ENCODE assay signal across 2 cellular contexts in the genomic region with DNA sequence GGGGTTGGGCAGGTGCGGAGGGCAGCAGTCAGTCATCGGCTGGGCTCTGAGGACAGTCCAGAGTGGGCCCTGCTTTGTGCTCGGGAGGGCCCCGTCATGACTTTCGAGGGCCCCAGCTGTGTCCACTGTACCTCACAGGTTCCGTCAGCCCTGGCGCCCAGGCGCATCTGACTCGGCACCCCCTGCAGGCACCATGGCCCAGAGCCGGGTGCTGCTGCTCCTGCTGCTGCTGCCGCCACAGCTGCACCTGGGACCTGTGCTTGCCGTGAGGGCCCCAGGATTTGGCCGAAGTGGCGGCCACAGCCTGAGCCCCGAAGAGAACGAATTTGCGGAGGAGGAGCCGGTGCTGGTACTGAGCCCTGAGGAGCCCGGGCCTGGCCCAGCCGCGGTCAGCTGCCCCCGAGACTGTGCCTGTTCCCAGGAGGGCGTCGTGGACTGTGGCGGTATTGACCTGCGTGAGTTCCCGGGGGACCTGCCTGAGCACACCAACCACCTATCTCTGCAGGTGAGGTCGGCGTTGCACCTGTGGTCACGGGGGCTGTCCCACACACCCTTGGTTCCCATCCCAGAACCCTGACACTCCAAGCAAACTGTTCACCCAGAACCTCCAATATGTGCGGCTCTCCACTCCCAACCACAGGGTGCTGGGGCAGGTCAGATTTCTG.
TF ChIP-seq lines count a peak whose summit lies in the region.

No MANE protein-coding gene starts in this region.

TF ChIP-seq in SK-N-SH, 30 proteins besides CTCF, POLR2A, EP300 and RAD21:
- TF ChIP-seq NFIC (IDR thresholded peaks at IDR 0.05; ENCODE audit: borderline replicate concordance): no peak
- no peak for TF ChIP-seq FOXJ3 (CRISPR knock-in tag; IDR thresholded peaks at IDR 0.05)
- TF ChIP-seq ELF1 (IDR thresholded peaks at IDR 0.05): no peak

TF ChIP-seq in SK-N-SH treated with all-trans-retinoic acid at 6 μM for 48 hours, 23 proteins besides CTCF, POLR2A, EP300 and RAD21:
- TF ChIP-seq ZFP3 (CRISPR knock-in tag; IDR thresholded peaks at IDR 0.05) (no peak), SNAI2 (CRISPR knock-in tag; IDR thresholded peaks at IDR 0.05) (no peak), ZNF70 (CRISPR knock-in tag; IDR thresholded peaks at IDR 0.05) (no peak), GLIS3 (CRISPR knock-in tag; IDR thresholded peaks at IDR 0.05) (no peak), OSR1 (CRISPR knock-in tag; IDR thresholded peaks at IDR 0.05) (no peak), ZNF8 (CRISPR knock-in tag; IDR thresholded peaks at IDR 0.05) (no peak), ZFP30 (CRISPR knock-in tag; IDR thresholded peaks at IDR 0.05) (no peak), TOX (CRISPR knock-in tag; IDR thresholded peaks at IDR 0.05; ENCODE audit: borderline replicate concordance) (no peak), CSDC2 (CRISPR knock-in tag; IDR thresholded peaks at IDR 0.05) (no peak), BACH2 (CRISPR knock-in tag; IDR thresholded peaks at IDR 0.05; ENCODE audit: borderline replicate concordance) (no peak), ZC3H10 (CRISPR knock-in tag; IDR thresholded peaks at IDR 0.05) (no peak), RARB (CRISPR knock-in tag; IDR thresholded peaks at IDR 0.05) (no peak)
- TF ChIP-seq, protein P1, sequence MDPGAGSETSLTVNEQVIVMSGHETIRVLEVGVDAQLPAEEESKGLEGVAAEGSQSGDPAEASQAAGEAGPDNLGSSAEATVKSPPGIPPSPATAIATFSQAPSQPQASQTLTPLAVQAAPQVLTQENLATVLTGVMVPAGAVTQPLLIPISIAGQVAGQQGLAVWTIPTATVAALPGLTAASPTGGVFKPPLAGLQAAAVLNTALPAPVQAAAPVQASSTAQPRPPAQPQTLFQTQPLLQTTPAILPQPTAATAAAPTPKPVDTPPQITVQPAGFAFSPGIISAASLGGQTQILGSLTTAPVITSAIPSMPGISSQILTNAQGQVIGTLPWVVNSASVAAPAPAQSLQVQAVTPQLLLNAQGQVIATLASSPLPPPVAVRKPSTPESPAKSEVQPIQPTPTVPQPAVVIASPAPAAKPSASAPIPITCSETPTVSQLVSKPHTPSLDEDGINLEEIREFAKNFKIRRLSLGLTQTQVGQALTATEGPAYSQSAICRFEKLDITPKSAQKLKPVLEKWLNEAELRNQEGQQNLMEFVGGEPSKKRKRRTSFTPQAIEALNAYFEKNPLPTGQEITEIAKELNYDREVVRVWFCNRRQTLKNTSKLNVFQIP (CRISPR knock-in tag; IDR thresholded peaks at IDR 0.05; ENCODE audit: borderline replicate concordance, low read depth): no peak
- TF ChIP-seq, protein P2, sequence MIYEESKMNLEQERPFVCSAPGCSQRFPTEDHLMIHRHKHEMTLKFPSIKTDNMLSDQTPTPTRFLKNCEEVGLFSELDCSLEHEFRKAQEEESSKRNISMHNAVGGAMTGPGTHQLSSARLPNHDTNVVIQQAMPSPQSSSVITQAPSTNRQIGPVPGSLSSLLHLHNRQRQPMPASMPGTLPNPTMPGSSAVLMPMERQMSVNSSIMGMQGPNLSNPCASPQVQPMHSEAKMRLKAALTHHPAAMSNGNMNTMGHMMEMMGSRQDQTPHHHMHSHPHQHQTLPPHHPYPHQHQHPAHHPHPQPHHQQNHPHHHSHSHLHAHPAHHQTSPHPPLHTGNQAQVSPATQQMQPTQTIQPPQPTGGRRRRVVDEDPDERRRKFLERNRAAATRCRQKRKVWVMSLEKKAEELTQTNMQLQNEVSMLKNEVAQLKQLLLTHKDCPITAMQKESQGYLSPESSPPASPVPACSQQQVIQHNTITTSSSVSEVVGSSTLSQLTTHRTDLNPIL (CRISPR knock-in tag; IDR thresholded peaks at IDR 0.05; ENCODE audit: low read depth): no peak
- TF ChIP-seq, protein P3, sequence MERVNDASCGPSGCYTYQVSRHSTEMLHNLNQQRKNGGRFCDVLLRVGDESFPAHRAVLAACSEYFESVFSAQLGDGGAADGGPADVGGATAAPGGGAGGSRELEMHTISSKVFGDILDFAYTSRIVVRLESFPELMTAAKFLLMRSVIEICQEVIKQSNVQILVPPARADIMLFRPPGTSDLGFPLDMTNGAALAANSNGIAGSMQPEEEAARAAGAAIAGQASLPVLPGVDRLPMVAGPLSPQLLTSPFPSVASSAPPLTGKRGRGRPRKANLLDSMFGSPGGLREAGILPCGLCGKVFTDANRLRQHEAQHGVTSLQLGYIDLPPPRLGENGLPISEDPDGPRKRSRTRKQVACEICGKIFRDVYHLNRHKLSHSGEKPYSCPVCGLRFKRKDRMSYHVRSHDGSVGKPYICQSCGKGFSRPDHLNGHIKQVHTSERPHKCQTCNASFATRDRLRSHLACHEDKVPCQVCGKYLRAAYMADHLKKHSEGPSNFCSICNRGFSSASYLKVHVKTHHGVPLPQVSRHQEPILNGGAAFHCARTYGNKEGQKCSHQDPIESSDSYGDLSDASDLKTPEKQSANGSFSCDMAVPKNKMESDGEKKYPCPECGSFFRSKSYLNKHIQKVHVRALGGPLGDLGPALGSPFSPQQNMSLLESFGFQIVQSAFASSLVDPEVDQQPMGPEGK (CRISPR knock-in tag; IDR thresholded peaks at IDR 0.05; ENCODE audit: borderline replicate concordance): no peak
- TF ChIP-seq, protein P4, sequence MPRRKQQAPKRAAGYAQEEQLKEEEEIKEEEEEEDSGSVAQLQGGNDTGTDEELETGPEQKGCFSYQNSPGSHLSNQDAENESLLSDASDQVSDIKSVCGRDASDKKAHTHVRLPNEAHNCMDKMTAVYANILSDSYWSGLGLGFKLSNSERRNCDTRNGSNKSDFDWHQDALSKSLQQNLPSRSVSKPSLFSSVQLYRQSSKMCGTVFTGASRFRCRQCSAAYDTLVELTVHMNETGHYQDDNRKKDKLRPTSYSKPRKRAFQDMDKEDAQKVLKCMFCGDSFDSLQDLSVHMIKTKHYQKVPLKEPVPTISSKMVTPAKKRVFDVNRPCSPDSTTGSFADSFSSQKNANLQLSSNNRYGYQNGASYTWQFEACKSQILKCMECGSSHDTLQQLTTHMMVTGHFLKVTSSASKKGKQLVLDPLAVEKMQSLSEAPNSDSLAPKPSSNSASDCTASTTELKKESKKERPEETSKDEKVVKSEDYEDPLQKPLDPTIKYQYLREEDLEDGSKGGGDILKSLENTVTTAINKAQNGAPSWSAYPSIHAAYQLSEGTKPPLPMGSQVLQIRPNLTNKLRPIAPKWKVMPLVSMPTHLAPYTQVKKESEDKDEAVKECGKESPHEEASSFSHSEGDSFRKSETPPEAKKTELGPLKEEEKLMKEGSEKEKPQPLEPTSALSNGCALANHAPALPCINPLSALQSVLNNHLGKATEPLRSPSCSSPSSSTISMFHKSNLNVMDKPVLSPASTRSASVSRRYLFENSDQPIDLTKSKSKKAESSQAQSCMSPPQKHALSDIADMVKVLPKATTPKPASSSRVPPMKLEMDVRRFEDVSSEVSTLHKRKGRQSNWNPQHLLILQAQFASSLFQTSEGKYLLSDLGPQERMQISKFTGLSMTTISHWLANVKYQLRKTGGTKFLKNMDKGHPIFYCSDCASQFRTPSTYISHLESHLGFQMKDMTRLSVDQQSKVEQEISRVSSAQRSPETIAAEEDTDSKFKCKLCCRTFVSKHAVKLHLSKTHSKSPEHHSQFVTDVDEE (CRISPR knock-in tag; IDR thresholded peaks at IDR 0.05): no peak
- TF ChIP-seq, protein P5, sequence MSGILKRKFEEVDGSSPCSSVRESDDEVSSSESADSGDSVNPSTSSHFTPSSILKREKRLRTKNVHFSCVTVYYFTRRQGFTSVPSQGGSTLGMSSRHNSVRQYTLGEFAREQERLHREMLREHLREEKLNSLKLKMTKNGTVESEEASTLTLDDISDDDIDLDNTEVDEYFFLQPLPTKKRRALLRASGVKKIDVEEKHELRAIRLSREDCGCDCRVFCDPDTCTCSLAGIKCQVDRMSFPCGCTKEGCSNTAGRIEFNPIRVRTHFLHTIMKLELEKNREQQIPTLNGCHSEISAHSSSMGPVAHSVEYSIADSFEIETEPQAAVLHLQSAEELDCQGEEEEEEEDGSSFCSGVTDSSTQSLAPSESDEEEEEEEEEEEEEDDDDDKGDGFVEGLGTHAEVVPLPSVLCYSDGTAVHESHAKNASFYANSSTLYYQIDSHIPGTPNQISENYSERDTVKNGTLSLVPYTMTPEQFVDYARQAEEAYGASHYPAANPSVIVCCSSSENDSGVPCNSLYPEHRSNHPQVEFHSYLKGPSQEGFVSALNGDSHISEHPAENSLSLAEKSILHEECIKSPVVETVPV (CRISPR knock-in tag; IDR thresholded peaks at IDR 0.05): no peak
